8 cellular contexts compared by ENCODE assay signal in genomic region chr14:75578786-75579781, GRCh38. TPM values are rescaled to one million over a fixed set of nuclear protein-coding genes. Genes with fewer than 3 reads are reported as not detected.
DNase-seq lines count a peak whose midpoint lies in the region; ATAC-seq, FAIRE-seq and TF ChIP-seq lines count a peak whose summit lies in the region.

No MANE protein-coding gene starts in this region.

- DNase-seq in breast epithelium (ENCODE audit: low spot score in 2 of 2) (peak in 1 of 2 donors; percentile 33), HepG2 (ENCODE audit: low spot score) (peak; percentile 31), superior temporal gyrus (ENCODE audit: extremely low spot score) (peak; percentile 12), GM10248 (ENCODE audit: extremely low spot score) (no peak), erythroblast (lab: John Stamatoyannopoulos, UW) (no peak), SKM-1 (lab: John Stamatoyannopoulos, UW; ENCODE audit: unreplicated experiment) (no peak)

- H3K4me1 ChIP-seq in KMS-11 (ENCODE audit: low read depth, poor library complexity, severe bottlenecking) (peaks cover 14% of the 10 kb centered on the region), breast epithelium (peaks cover 7% of the 10 kb centered on the region in 2 donors), HepG2 (ENCODE audit: insufficient read depth, low read length) (peaks cover 48% of the 10 kb centered on the region)

- 7% methylated on average over 9 of the region's 33 CpGs for WGBS in HepG2 (ENCODE audit: low lambda C conversion rate)

- no peak for TF ChIP-seq POLR2A in breast epithelium (IDR thresholded peaks at IDR 0.05)
- TF ChIP-seq POLR2A in HepG2 (IDR thresholded peaks at IDR 0.05; ENCODE audit: insufficient read depth in 1 of 2, low read depth in 2 of 2, low read length in 2 of 2), result no peak
- no peak for TF ChIP-seq POLR2A in erythroblast (IDR thresholded peaks at IDR 0.05; ENCODE audit: low read length)

- BruUV-seq in HepG2 (replicated peaks; lab: Mats Ljungman, UMichigan), result TSS peak; percentile 73

- peak; percentile 10 for ATAC-seq in GM18909 (IDR thresholded peaks at IDR 0.05; ENCODE audit: poor library complexity, unreplicated experiment)
- ATAC-seq in HepG2, result peak; percentile 57

- TF ChIP-seq RAD21 in HepG2 (CRISPR knock-in tag; IDR thresholded peaks at IDR 0.05), result 0 out of 2 replicates have a peak, but pooled peaks have one; percentile 22

- POLR2A ChIA-PET in HepG2 (lab: Yijun Ruan, JAX) (interaction anchor here (1.1 to 6.1 kb wide), 7 partner anchors 16 to 81 kb away, joined by 3 to 127 read pairs (median 11); partner anchors contain the start of genes ERG28 and TTLL5), GM10248 (lab: Yijun Ruan, JAX) (interaction anchor here (0.7 kb wide), 1 partner anchor 404 kb away, joined by 3 read pairs; no protein-coding TSS in a partner anchor)

- H3K4me2 ChIP-seq in KMS-11 (peak overlapping the region; percentile 45; the same call in 1 of the 2 replicates), HepG2 (ENCODE audit: low read depth, low read length) (peak overlapping the region; percentile 96)

- FAIRE-seq in HepG2 (lab: Jason Lieb, UNC), result no peak

- no peak overlapping the region for H3K9ac ChIP-seq in KMS-11
- H3K9ac ChIP-seq in HepG2 (ENCODE audit: insufficient read depth, low read depth, low read length), result peak overlapping the region; percentile 73

- intact Hi-C loops in breast epithelium (cut with DNase I; ENCODE audit: low total_unique reads), result no loop called here
- intact Hi-C loops in HepG2 (cut with micrococcal nuclease; ENCODE audit: unreplicated experiment), result loop anchor here (5.0 kb wide), 1 partner anchor 403 kb away; the partner anchor contains the start of gene TGFB3

- no peak overlapping the region for H3K27ac ChIP-seq in KMS-11
- peak overlapping the region; percentile 75 to 79 for H3K27ac ChIP-seq in breast epithelium
- peak overlapping the region; percentile 47 for H3K27ac ChIP-seq in HepG2 (ENCODE audit: extremely low read length, insufficient read depth, low read length)

- TF ChIP-seq EP300 in HepG2 (IDR thresholded peaks at IDR 0.05; ENCODE audit: low read depth in 2 of 2, low read length in 2 of 2) (no peak), HepG2 (CRISPR knock-in tag; IDR thresholded peaks at IDR 0.05; ENCODE audit: borderline replicate concordance) (no peak)

- no peaks in the 10 kb centered on the region for H3K36me3 ChIP-seq in KMS-11 (ENCODE audit: insufficient read depth)
- no peaks in the 10 kb centered on the region for H3K36me3 ChIP-seq in breast epithelium
- H3K36me3 ChIP-seq in HepG2 (replicated peaks in 1 of 2; ENCODE audit: control insufficient read depth in 1 of 2, insufficient read depth in 2 of 2, low read length in 2 of 2), result no peaks in the 10 kb centered on the region

- TF ChIP-seq CTCF in KMS-11 (conservative IDR thresholded peaks at IDR 0.05; ENCODE audit: low read depth, low read length), result no peak
- peak in 2 of 3 donors; percentile 27 to 44 for TF ChIP-seq CTCF in breast epithelium (IDR thresholded peaks at IDR 0.05)
- TF ChIP-seq CTCF in HepG2 (CRISPR knock-in tag; IDR thresholded peaks at IDR 0.05), result peak; percentile 24; the same call in 1 of the 2 replicates
- no peak for TF ChIP-seq CTCF in GM10248 (IDR thresholded peaks at IDR 0.05; ENCODE audit: control extremely low read depth, extremely low read depth, low read depth, missing control alignments)

- H3K27me3 ChIP-seq in KMS-11 (ENCODE audit: insufficient read depth, low read depth) (no peaks in the 10 kb centered on the region), breast epithelium (no peaks in the 10 kb centered on the region), HepG2 (ENCODE audit: control insufficient read depth in 1 of 2, insufficient read depth in 2 of 2, low read length in 2 of 2) (no peaks in the 10 kb centered on the region; a peak in 1 of 5 replicates)

- in situ Hi-C loops in HepG2 (cut with HindIII; ENCODE audit: extremely low pct_ligation_motif_present, low pct_unique_long_range_greater_than_20kb), result loop anchor here (5.0 kb wide), 1 partner anchor 73 kb away; no protein-coding TSS in a partner anchor

- H3K9me3 ChIP-seq in breast epithelium (no peaks in the 10 kb centered on the region), HepG2 (ENCODE audit: low read length) (no peaks in the 10 kb centered on the region)

- H4K20me1 ChIP-seq in KMS-11 (ENCODE audit: insufficient read depth) (no peaks in the 10 kb centered on the region), HepG2 (ENCODE audit: insufficient read depth, low read length) (no peaks in the 10 kb centered on the region)

- H3K79me2 ChIP-seq in KMS-11 (ENCODE audit: insufficient read depth, low read depth) (no peaks in the 10 kb centered on the region), HepG2 (ENCODE audit: insufficient read depth, low read length) (peaks cover 18% of the 10 kb centered on the region)

- H3K4me3 ChIP-seq in KMS-11 (IDR thresholded peaks at IDR 0.05; ENCODE audit: insufficient read depth, low read depth, low read length), result no peak overlapping the region
- H3K4me3 ChIP-seq in breast epithelium, result peak overlapping the region; percentile 47 to 70 (median 62)
- H3K4me3 ChIP-seq in HepG2 (replicated peaks in 1 of 3; ENCODE audit: insufficient read depth in 1 of 3, low read depth in 2 of 3, low read length in 3 of 3), result peak overlapping the region; percentile 64 to 91 (median 82)

- H2AFZ ChIP-seq in KMS-11 (ENCODE audit: low read depth) (peak overlapping the region; percentile 76; the same call in 1 of the 2 replicates), HepG2 (ENCODE audit: low read length) (peak overlapping the region; percentile 36)

- CTCF ChIA-PET in HepG2 (lab: Yijun Ruan, JAX; ENCODE audit: low intra/inter-chr PET ratio, low total read pairs), result interaction anchor here (4.4 kb wide), 1 partner anchor 74 kb away, joined by 123 read pairs; no protein-coding TSS in a partner anchor
- CTCF ChIA-PET in GM10248 (lab: Yijun Ruan, JAX), result interaction anchor here (1.2 to 14.1 kb wide), 10 partner anchors 9 to 402 kb away, joined by 3 to 312 read pairs (median 22); partner anchors contain the start of genes ERG28, TGFB3 and TTLL5

RNA-seq across cellular contexts. Expression of gene FLVCR2, which starts 0.7 kb away (rescaled TPM):
- total RNA-seq in breast epithelium (10 to 100 TPM in 1 of 3 donors, 1 to 10 TPM in 2; 4.6 to 15.4 (median 9.1) TPM), HepG2 (2016; rRNA removed; fragmentation: Illumina TruSeq; extraction: Trizol) (5.5 and 9.9 TPM in 2 replicates)
- 7.3 and 7.4 TPM in 2 replicates for total RNA-seq in HepG2 (2016; cell fraction: cytosol; rRNA removed; fragmentation: Illumina TruSeq; extraction: Trizol; ENCODE audit: low read depth)
- total RNA-seq in HepG2 (2016; cell fraction: insoluble cytoplasmic fraction; rRNA removed; fragmentation: Illumina TruSeq; extraction: Trizol), result 5.0 and 9.9 TPM in 2 replicates
- 4.0 TPM in 2 replicates for total RNA-seq in HepG2 (2016; cell fraction: membrane; rRNA removed; fragmentation: Illumina TruSeq; extraction: Trizol)
- total RNA-seq in HepG2 (2016; cell fraction: nucleus; rRNA removed; fragmentation: Illumina TruSeq; extraction: Trizol), result 10.9 and 16.4 TPM in 2 replicates
- polyA plus RNA-seq in HepG2 (2011; rRNA removed), result 10.5 and 10.8 TPM in 2 replicates
- 7.4 and 9.1 TPM in 2 replicates for polyA plus RNA-seq in HepG2 (2011; cell fraction: cytosol; rRNA removed)
- 8.0 and 8.1 TPM in 2 replicates for polyA plus RNA-seq in HepG2 (2011; cell fraction: nucleus; rRNA removed)
- 5.6 and 6.4 TPM in 2 replicates for polyA plus RNA-seq in HepG2 (2012)
- 0.65 and 1.3 TPM in 2 replicates for polyA plus RNA-seq in HepG2 (2016; cell fraction: cytosol; fragmentation: Illumina TruSeq; extraction: Trizol; ENCODE audit: low read depth)
- polyA plus RNA-seq in HepG2 (2016; cell fraction: insoluble cytoplasmic fraction; fragmentation: Illumina TruSeq; extraction: Trizol; ENCODE audit: low read depth), result 4.2 and 5.4 TPM in 2 replicates
- 1.6 and 1.8 TPM in 2 replicates for polyA plus RNA-seq in HepG2 (2016; cell fraction: membrane; fragmentation: Illumina TruSeq; extraction: Trizol; ENCODE audit: low read depth)
- 10.5 and 14.8 TPM in 2 replicates for polyA plus RNA-seq in HepG2 (2016; cell fraction: nucleus; fragmentation: Illumina TruSeq; extraction: Trizol; ENCODE audit: insufficient read depth, low read depth)
- 13.9 and 28.4 TPM in 2 replicates for polyA minus RNA-seq in HepG2 (2011; rRNA and poly(A)+ RNA removed; ENCODE audit: low replicate concordance)
- 9.8 and 11.6 TPM in 2 replicates for polyA minus RNA-seq in HepG2 (2011; cell fraction: cytosol; rRNA and poly(A)+ RNA removed)
- 15.9 and 16.5 TPM in 2 replicates for polyA minus RNA-seq in HepG2 (2011; cell fraction: nucleus; rRNA and poly(A)+ RNA removed)

RNA-seq across cellular contexts. Expression of gene BATF, which starts 56.8 kb away (rescaled TPM):
- total RNA-seq in breast epithelium (10 to 100 TPM; 15.7 to 43.6 (median 34.7) TPM), HepG2 (2016; rRNA removed; fragmentation: Illumina TruSeq; extraction: Trizol) (0.22 and 0.44 TPM in 2 replicates)
- 0.26 and 0.30 TPM in 2 replicates for total RNA-seq in HepG2 (2016; cell fraction: cytosol; rRNA removed; fragmentation: Illumina TruSeq; extraction: Trizol; ENCODE audit: low read depth)
- total RNA-seq in HepG2 (2016; cell fraction: insoluble cytoplasmic fraction; rRNA removed; fragmentation: Illumina TruSeq; extraction: Trizol), result 0.19 TPM in 1 of 2 replicates, not detected in the other
- 0.53 and 0.96 TPM in 2 replicates for total RNA-seq in HepG2 (2016; cell fraction: membrane; rRNA removed; fragmentation: Illumina TruSeq; extraction: Trizol)
- total RNA-seq in HepG2 (2016; cell fraction: nucleus; rRNA removed; fragmentation: Illumina TruSeq; extraction: Trizol), result not detected in 2 replicates
- 0.37 and 0.88 TPM in 2 replicates for polyA plus RNA-seq in HepG2 (2011; rRNA removed)
- 0.31 and 0.60 TPM in 2 replicates for polyA plus RNA-seq in HepG2 (2011; cell fraction: cytosol; rRNA removed)
- 0.48 TPM in 2 replicates for polyA plus RNA-seq in HepG2 (2011; cell fraction: nucleus; rRNA removed)
- 0.20 TPM in 1 of 2 replicates, not detected in the other for polyA plus RNA-seq in HepG2 (2012)
- 0.44 and 0.83 TPM in 2 replicates for polyA plus RNA-seq in HepG2 (2016; cell fraction: cytosol; fragmentation: Illumina TruSeq; extraction: Trizol; ENCODE audit: low read depth)
- polyA plus RNA-seq in HepG2 (2016; cell fraction: insoluble cytoplasmic fraction; fragmentation: Illumina TruSeq; extraction: Trizol; ENCODE audit: low read depth), result 0.41 TPM in 1 of 2 replicates, not detected in the other
- 0.79 and 0.93 TPM in 2 replicates for polyA plus RNA-seq in HepG2 (2016; cell fraction: membrane; fragmentation: Illumina TruSeq; extraction: Trizol; ENCODE audit: low read depth)
- polyA plus RNA-seq in HepG2 (2016; cell fraction: nucleus; fragmentation: Illumina TruSeq; extraction: Trizol; ENCODE audit: insufficient read depth, low read depth), result not detected in 2 replicates
- polyA minus RNA-seq in HepG2 (2011; rRNA and poly(A)+ RNA removed; ENCODE audit: low replicate concordance), result 0.70 TPM in 1 of 2 replicates, not detected in the other
- 0.69 TPM in 1 of 2 replicates, not detected in the other for polyA minus RNA-seq in HepG2 (2011; cell fraction: cytosol; rRNA and poly(A)+ RNA removed)
- polyA minus RNA-seq in HepG2 (2011; cell fraction: nucleus; rRNA and poly(A)+ RNA removed), result 0.62 TPM in 1 of 2 replicates, not detected in the other

Comparison
In these comparisons a context has a peak if more than half of its experiments do, and no peak if none do; other contexts are left out.
1. CTCF ChIP-seq: peak in breast epithelium (2 of 3) and HepG2 (single experiment); none in KMS-11 (single experiment) and GM10248 (single experiment).
2. DNase-seq: peak in HepG2 (single experiment) and superior temporal gyrus (single experiment); none in GM10248 (single experiment), erythroblast (0 of 2) and SKM-1 (single experiment).
3. RNA of gene BATF, which starts 56.8 kb away (total RNA-seq): 15.7 to 43.6 TPM in breast epithelium; 0.19 to 0.96 TPM in HepG2; every median in the first group is over 4 times any median in the second.